Comparison of ENCODE assay signal across 11 cellular contexts in genomic region chr9:114869845-114870244, GRCh38.
DNase-seq lines count a peak whose midpoint lies in the region; TF ChIP-seq lines count a peak whose summit lies in the region.
"Had no signal": no experiment of that assay in that cellular context is flagged by ENCODE, and none has a peak within 500 bp of the region (broad histone marks: within the 10 kb centered on the region; RNA-seq: fewer than 3 reads in every experiment).

No MANE protein-coding gene starts in this region.

- no peak overlapping the region for H4K5ac ChIP-seq in mesendoderm (ENCODE audit: low read length)

- no peak for TF ChIP-seq POLR2A in sigmoid colon (IDR thresholded peaks at IDR 0.05)

- no peak overlapping the region for H3K18ac ChIP-seq in mesendoderm (ENCODE audit: low read length)

- H3K79me2 ChIP-seq in mesendoderm (ENCODE audit: control insufficient read depth, insufficient read depth, low read length) = no peaks in the 10 kb centered on the region

- H3K56ac ChIP-seq in mesendoderm (ENCODE audit: low read length) = peak overlapping the region; percentile 56

- H3K27ac ChIP-seq in mesendoderm (ENCODE audit: low read depth, low read length) (no peak overlapping the region), sigmoid colon (no peak overlapping the region)
- H3K27ac ChIP-seq: SK-N-MC had no signal

- H3K36me3 ChIP-seq in mesendoderm (ENCODE audit: control insufficient read depth, insufficient read depth, low read length) (no peaks in the 10 kb centered on the region), sigmoid colon (no peaks in the 10 kb centered on the region)

- H3K36me3 Mint-ChIP-seq in activated CD4-positive, alpha-beta memory T cell treated with anti-CD3 and anti-CD28 coated beads, Interleukin-2, amount 10 ng/mL, durations not matched to agents 7 days and 5 days (ENCODE audit: low read depth) = peaks cover 56% of the 10 kb centered on the region

- no peak for TF ChIP-seq CTCF in sigmoid colon (IDR thresholded peaks at IDR 0.05)

- no peak for TF ChIP-seq EP300 in sigmoid colon (IDR thresholded peaks at IDR 0.05)

- H3K27me3 ChIP-seq in mesendoderm (ENCODE audit: insufficient read depth, low read length, poor library complexity) = no peaks in the 10 kb centered on the region
- H3K27me3 ChIP-seq in sigmoid colon = no peaks in the 10 kb centered on the region

- H3K9ac ChIP-seq in mesendoderm (ENCODE audit: low read length) = no peak overlapping the region

- H3K4me1 Mint-ChIP-seq in activated CD4-positive, alpha-beta memory T cell treated with anti-CD3 and anti-CD28 coated beads, Interleukin-2, amount 10 ng/mL, durations not matched to agents 7 days and 5 days = peaks cover 33% of the 10 kb centered on the region

- no peak overlapping the region for H3K4me2 ChIP-seq in mesendoderm (ENCODE audit: low read length)

- H4K8ac ChIP-seq in mesendoderm (ENCODE audit: low read depth, low read length) = no peak overlapping the region

- peaks cover 8% of the 10 kb centered on the region for H3K27me3 Mint-ChIP-seq in activated CD4-positive, alpha-beta memory T cell treated with anti-CD3 and anti-CD28 coated beads, Interleukin-2, amount 10 ng/mL, durations not matched to agents 7 days and 5 days

- peaks cover 39% of the 10 kb centered on the region for H3K9me3 Mint-ChIP-seq in activated CD4-positive, alpha-beta memory T cell treated with anti-CD3 and anti-CD28 coated beads, Interleukin-2, amount 10 ng/mL, durations not matched to agents 7 days and 5 days

- H2BK120ac ChIP-seq in mesendoderm (ENCODE audit: low read depth, low read length) = no peak overlapping the region

- POLR2A ChIA-PET in activated CD4-positive, alpha-beta memory T cell treated with anti-CD3 and anti-CD28 coated beads, Interleukin-2, amount 10 ng/mL, durations not matched to agents 7 days and 5 days (lab: Charles Lee) = interaction anchor here (1.2 to 2.1 kb wide), 2 partner anchors 29 to 61 kb away, joined by 4 to 17 read pairs; partner anchors contain the start of gene TNFSF8

- no CpG with 5 or more reads among the region's 3 CpGs for WGBS in mesendoderm (ENCODE audit: extremely low coverage, insufficient coverage, low lambda C conversion rate)
- 39 to 57% methylated on average over 3 of the region's 3 CpGs for WGBS in sigmoid colon, 2 donors

- H3K4me3 Mint-ChIP-seq in activated CD4-positive, alpha-beta memory T cell treated with anti-CD3 and anti-CD28 coated beads, Interleukin-2, amount 10 ng/mL, durations not matched to agents 7 days and 5 days = no peak overlapping the region

- H3K27ac Mint-ChIP-seq in activated CD4-positive, alpha-beta memory T cell treated with anti-CD3 and anti-CD28 coated beads, Interleukin-2, amount 10 ng/mL, durations not matched to agents 7 days and 5 days = peak overlapping the region; percentile 75

- H3K23ac ChIP-seq in mesendoderm (ENCODE audit: low read length) = no peak overlapping the region

- no peak overlapping the region for H3K4ac ChIP-seq in mesendoderm (ENCODE audit: low read depth, low read length)

- no peaks in the 10 kb centered on the region for H3K9me3 ChIP-seq in sigmoid colon

- no peak overlapping the region for H2AK5ac ChIP-seq in mesendoderm (ENCODE audit: low read length)

- H2BK15ac ChIP-seq in mesendoderm (replicated peaks; ENCODE audit: low read depth) = no peak overlapping the region

- peaks cover 4% of the 10 kb centered on the region for H3K4me1 ChIP-seq in mesendoderm (ENCODE audit: control insufficient read depth, low read depth, low read length)
- no peaks in the 10 kb centered on the region for H3K4me1 ChIP-seq in sigmoid colon

- H3K79me1 ChIP-seq in mesendoderm (ENCODE audit: low read length) = no peaks in the 10 kb centered on the region

- no peak overlapping the region for H2BK5ac ChIP-seq in mesendoderm (ENCODE audit: low read length)

- DNase-seq in NCI-H2107 treated with DMSO at 0.1 percent for 48 hours (lab: John Stamatoyannopoulos, UW; ENCODE audit: unreplicated experiment) (peak; percentile 22), NCI-H2107 (lab: John Stamatoyannopoulos, UW) (no peak), M059J (ENCODE audit: low read depth) (peak; percentile 35), mesendoderm (peak; percentile 78), putamen (ENCODE audit: low spot score) (no peak), NCI-H524 treated with DMSO at 0.1 percent for 48 hours (lab: John Stamatoyannopoulos, UW) (no peak), sigmoid colon (no peak)
- peak; percentile 64 for DNase-seq in activated CD4-positive, alpha-beta memory T cell treated with anti-CD3 and anti-CD28 coated beads, Interleukin-2, amount 10 ng/mL, durations not matched to agents 7 days and 5 days
- DNase-seq: activated CD4-positive, alpha-beta T cell treated with anti-CD3 and anti-CD28 coated beads, Interleukin-2, amount 50 U/mL, for 48 hours; IMR-90 had no signal

- intact Hi-C loops in sigmoid colon (cut with DNase I) = no loop called here

- H3K4me3 ChIP-seq in mesendoderm (ENCODE audit: low read length) (no peak overlapping the region), sigmoid colon (no peak overlapping the region)
- H3K4me3 ChIP-seq: SK-N-MC had no signal

- CTCF ChIA-PET in activated CD4-positive, alpha-beta memory T cell treated with anti-CD3 and anti-CD28 coated beads, Interleukin-2, amount 10 ng/mL, durations not matched to agents 7 days and 5 days (lab: Charles Lee) = interaction anchor here (1.2 to 1.9 kb wide), 2 partner anchors 37 to 63 kb away, joined by 3 to 7 read pairs; no protein-coding TSS in a partner anchor

Comparison
In these comparisons a context has a peak if more than half of its experiments do, and no peak if none do; other contexts are left out.
1. DNase-seq: peak in NCI-H2107 treated with DMSO at 0.1 percent for 48 hours (single experiment), M059J (single experiment), activated CD4-positive, alpha-beta memory T cell treated with anti-CD3 and anti-CD28 coated beads, Interleukin-2, amount 10 ng/mL, durations not matched to agents 7 days and 5 days (single experiment) and mesendoderm (single experiment); none in NCI-H2107 (single experiment), putamen (single experiment), NCI-H524 treated with DMSO at 0.1 percent for 48 hours (single experiment) and sigmoid colon (single experiment).